ENCODE assay signal across 11 cellular contexts in the genomic region with DNA sequence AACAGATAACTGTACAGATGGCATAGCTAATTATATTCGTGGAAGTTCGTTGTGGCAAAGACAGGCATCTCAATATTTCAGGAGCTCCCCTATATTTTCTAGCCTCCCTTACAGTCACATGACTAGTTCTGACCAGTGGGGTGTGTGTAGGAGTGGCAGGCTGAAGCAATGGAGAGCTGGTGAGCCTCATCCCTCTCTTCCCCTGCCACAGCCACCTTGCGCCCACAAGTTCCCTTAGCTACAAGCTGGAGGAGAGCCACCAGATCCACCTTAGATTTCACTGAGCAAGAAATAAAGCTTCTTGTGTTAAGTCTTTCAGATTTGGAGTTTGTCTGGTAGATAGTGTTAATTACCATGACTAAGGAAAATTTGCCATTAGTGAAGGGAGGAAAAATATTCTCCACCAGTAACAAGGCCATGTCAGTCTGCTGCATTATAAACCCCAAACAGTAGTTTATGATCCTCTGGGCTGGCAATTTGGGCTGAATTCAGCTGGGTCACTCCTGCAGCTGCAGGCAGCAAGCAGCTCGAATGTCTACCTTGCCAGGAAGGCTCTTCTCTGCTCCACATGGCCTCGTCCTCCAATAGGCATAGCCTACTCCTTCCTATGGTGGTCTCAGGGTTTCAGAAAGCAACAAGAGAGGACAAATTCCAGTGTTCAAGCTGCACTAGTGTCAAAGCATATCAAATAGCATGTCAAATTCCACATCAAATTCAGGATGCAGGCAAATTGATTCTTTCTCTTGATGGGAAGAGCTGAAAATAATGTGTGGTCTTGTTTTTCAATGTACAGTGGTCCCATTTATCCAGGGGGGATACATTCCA. TPM values are rescaled to one million over a fixed set of nuclear protein-coding genes. Genes with fewer than 3 reads are reported as not detected.
DNase-seq lines count a peak whose midpoint lies in the region; ATAC-seq and TF ChIP-seq lines count a peak whose summit lies in the region.
"Had no signal": no experiment of that assay in that cellular context is flagged by ENCODE, and none has a peak within 500 bp of the region (broad histone marks: within the 10 kb centered on the region; RNA-seq: fewer than 3 reads in every experiment).

No MANE protein-coding gene starts in this region.

- WGBS in hepatocyte (ENCODE audit: low lambda C conversion rate, missing lambda C conversion rate), result 83% methylated on average over 5 of the region's 5 CpGs
- WGBS in tibial nerve, 2 donors, result 51 to 55% methylated on average over 5 of the region's 5 CpGs

- no peak for TF ChIP-seq CTCF in RWPE1 (conservative IDR thresholded peaks at IDR 0.05; ENCODE audit: low read depth)
- no peak for TF ChIP-seq CTCF in hepatocyte (IDR thresholded peaks at IDR 0.05; ENCODE audit: poor library complexity)
- TF ChIP-seq CTCF in tibial nerve (IDR thresholded peaks at IDR 0.05), result no peak

- peaks cover 11 to 12% of the 10 kb centered on the region in 2 donors for H3K9me3 Mint-ChIP-seq in stimulated activated naive CD8-positive, alpha-beta T cell treated with anti-CD3 and anti-CD28 coated beads, Interleukin-15, amount 100 ng/mL, for 72 hours

- H3K4me3 ChIP-seq in hepatocyte (no peak overlapping the region), tibial nerve (no peak overlapping the region)
- H3K4me3 ChIP-seq: SK-N-MC had no signal

- POLR2A ChIA-PET in RWPE1 (lab: Yijun Ruan, JAX; ENCODE audit: low non-redundant PET), result interaction anchor here (0.6 to 1.0 kb wide), 4 partner anchors 20 to 47 kb away, joined by 3 to 6 read pairs (median 4); partner anchors contain the start of gene TRIB3

- TF ChIP-seq EP300 in tibial nerve (IDR thresholded peaks at IDR 0.05), result no peak

- no peak overlapping the region for H3K4me2 ChIP-seq in hepatocyte

- H3K27ac Mint-ChIP-seq in stimulated activated naive CD8-positive, alpha-beta T cell treated with anti-CD3 and anti-CD28 coated beads, Interleukin-15, amount 100 ng/mL, for 72 hours, result peak overlapping the region; percentile 52 to 98
- H3K27ac Mint-ChIP-seq: activated CD4-positive, alpha-beta memory T cell treated with anti-CD3 and anti-CD28 coated beads, Interleukin-2, amount 10 ng/mL, durations not matched to agents 7 days and 5 days had no signal

- H3K27me3 ChIP-seq in hepatocyte (no peaks in the 10 kb centered on the region), tibial nerve (no peaks in the 10 kb centered on the region)

- H3K27ac ChIP-seq in RWPE1 (peak overlapping the region; percentile 81), hepatocyte (peak overlapping the region; percentile 82), tibial nerve (no peak overlapping the region)
- H3K27ac ChIP-seq: SK-N-MC had no signal

- H3K27me3 Mint-ChIP-seq in stimulated activated naive CD8-positive, alpha-beta T cell treated with anti-CD3 and anti-CD28 coated beads, Interleukin-15, amount 100 ng/mL, for 72 hours, result no peaks in the 10 kb centered on the region
- H3K27me3 Mint-ChIP-seq: activated CD4-positive, alpha-beta memory T cell treated with anti-CD3 and anti-CD28 coated beads, Interleukin-2, amount 10 ng/mL, durations not matched to agents 7 days and 5 days had no signal

- H3K4me3 Mint-ChIP-seq in stimulated activated naive CD8-positive, alpha-beta T cell treated with anti-CD3 and anti-CD28 coated beads, Interleukin-15, amount 100 ng/mL, for 72 hours, result peak overlapping the region; percentile 10 to 45
- H3K4me3 Mint-ChIP-seq: activated CD4-positive, alpha-beta memory T cell treated with anti-CD3 and anti-CD28 coated beads, Interleukin-2, amount 10 ng/mL, durations not matched to agents 7 days and 5 days had no signal

- ATAC-seq in stimulated activated naive CD8-positive, alpha-beta T cell treated with anti-CD3 and anti-CD28 coated beads, Interleukin-15, amount 100 ng/mL, for 72 hours, result peak; percentile 51
- ATAC-seq in stimulated activated naive CD8-positive, alpha-beta T cell treated with anti-CD3 and anti-CD28 coated beads, Interleukin-15, Interleukin-2, amounts not matched to agents 100 U/mL and 50 U/mL, for 24 hours, result no peak
- ATAC-seq in GM19023 (IDR thresholded peaks at IDR 0.05; ENCODE audit: unreplicated experiment), result no peak

- no peak overlapping the region for H2AFZ ChIP-seq in hepatocyte

- CTCF ChIA-PET in RWPE1 (lab: Yijun Ruan, JAX), result interaction anchor here (0.6 kb wide), 1 partner anchor 28 kb away, joined by 3 read pairs; no protein-coding TSS in a partner anchor

- peaks cover 6% of the 10 kb centered on the region for H3K4me1 ChIP-seq in hepatocyte (ENCODE audit: insufficient read depth)
- H3K4me1 ChIP-seq in tibial nerve, result no peaks in the 10 kb centered on the region

- H3K9me3 ChIP-seq in hepatocyte (ENCODE audit: low read depth) (no peaks in the 10 kb centered on the region), tibial nerve (no peaks in the 10 kb centered on the region)

- H3K79me2 ChIP-seq in hepatocyte, result no peaks in the 10 kb centered on the region

- H3K36me3 ChIP-seq in hepatocyte (replicated peaks; ENCODE audit: insufficient read depth, low read depth) (no peaks in the 10 kb centered on the region), tibial nerve (peaks cover 0 to 22% (median 0%) of the 10 kb centered on the region in 3 donors)

- no peaks in the 10 kb centered on the region for H4K20me1 ChIP-seq in hepatocyte (ENCODE audit: insufficient read depth, poor library complexity, severe bottlenecking)

- H3K4me1 Mint-ChIP-seq in stimulated activated naive CD8-positive, alpha-beta T cell treated with anti-CD3 and anti-CD28 coated beads, Interleukin-15, amount 100 ng/mL, for 72 hours, result peaks cover 45% of the 10 kb centered on the region

- no peak for DNase-seq in stimulated activated naive CD8-positive, alpha-beta T cell treated with anti-CD3 and anti-CD28 coated beads, Interleukin-15, amount 100 ng/mL, for 72 hours
- no peak for DNase-seq in stimulated activated naive CD8-positive, alpha-beta T cell treated with anti-CD3 and anti-CD28 coated beads, Interleukin-15, Interleukin-2, amounts not matched to agents 100 U/mL and 50 U/mL, for 24 hours
- DNase-seq in RWPE1 (ENCODE audit: low spot score), result peak; percentile 31
- no peak for DNase-seq in hepatocyte (ENCODE audit: low spot score)
- no peak for DNase-seq in MV-4-11 (lab: John Stamatoyannopoulos, UW)
- DNase-seq in C1 segment of cervical spinal cord (lab: John Stamatoyannopoulos, UW), result no peak
- DNase-seq in tibial nerve (ENCODE audit: low spot score in 2 of 2), result no peak
- DNase-seq: activated CD4-positive, alpha-beta memory T cell treated with anti-CD3 and anti-CD28 coated beads, Interleukin-2, amount 10 ng/mL, durations not matched to agents 7 days and 5 days; NCI-H2081 had no signal

- no peak for TF ChIP-seq POLR2A in tibial nerve (IDR thresholded peaks at IDR 0.05)

- H3K9me2 ChIP-seq in hepatocyte (replicated peaks; ENCODE audit: insufficient read depth), result no peaks in the 10 kb centered on the region

RNA-seq across cellular contexts. Expression of gene RBCK1, which starts 7.4 kb away (rescaled TPM):
- total RNA-seq in hepatocyte (56.8 and 76.4 TPM in 2 replicates), tibial nerve (100 to 1,000 TPM in 3 of 4 donors, 10 to 100 TPM in 1; 93.5 to 149 (median 118) TPM)
- 80.8 and 90.1 TPM in 2 replicates for polyA plus RNA-seq in hepatocyte

RNA-seq across cellular contexts. Expression of gene TRIB3, which starts 20.1 kb away (rescaled TPM):
- total RNA-seq in hepatocyte (39.2 and 47.5 TPM in 2 replicates), tibial nerve (10 to 100 TPM in 1 of 4 donors, 1 to 10 TPM in 3; 4.5 to 10.5 (median 5.9) TPM)
- 43.7 and 45.9 TPM in 2 replicates for polyA plus RNA-seq in hepatocyte

RNA-seq across cellular contexts. Expression of gene NRSN2, which starts 53.8 kb away (rescaled TPM):
- 29.8 and 32.0 TPM in 2 replicates for total RNA-seq in hepatocyte
- 65.3 and 68.1 TPM in 2 replicates for polyA plus RNA-seq in hepatocyte
- 10 to 100 TPM; 20.6 to 34.1 (median 26.2) TPM for total RNA-seq in tibial nerve

Comparison
In these comparisons a context has a peak if more than half of its experiments do, and no peak if none do; other contexts are left out.
1. H3K27ac ChIP-seq: peak in RWPE1 (single experiment) and hepatocyte (single experiment); none in tibial nerve (0 of 4).